In the genomic region with DNA sequence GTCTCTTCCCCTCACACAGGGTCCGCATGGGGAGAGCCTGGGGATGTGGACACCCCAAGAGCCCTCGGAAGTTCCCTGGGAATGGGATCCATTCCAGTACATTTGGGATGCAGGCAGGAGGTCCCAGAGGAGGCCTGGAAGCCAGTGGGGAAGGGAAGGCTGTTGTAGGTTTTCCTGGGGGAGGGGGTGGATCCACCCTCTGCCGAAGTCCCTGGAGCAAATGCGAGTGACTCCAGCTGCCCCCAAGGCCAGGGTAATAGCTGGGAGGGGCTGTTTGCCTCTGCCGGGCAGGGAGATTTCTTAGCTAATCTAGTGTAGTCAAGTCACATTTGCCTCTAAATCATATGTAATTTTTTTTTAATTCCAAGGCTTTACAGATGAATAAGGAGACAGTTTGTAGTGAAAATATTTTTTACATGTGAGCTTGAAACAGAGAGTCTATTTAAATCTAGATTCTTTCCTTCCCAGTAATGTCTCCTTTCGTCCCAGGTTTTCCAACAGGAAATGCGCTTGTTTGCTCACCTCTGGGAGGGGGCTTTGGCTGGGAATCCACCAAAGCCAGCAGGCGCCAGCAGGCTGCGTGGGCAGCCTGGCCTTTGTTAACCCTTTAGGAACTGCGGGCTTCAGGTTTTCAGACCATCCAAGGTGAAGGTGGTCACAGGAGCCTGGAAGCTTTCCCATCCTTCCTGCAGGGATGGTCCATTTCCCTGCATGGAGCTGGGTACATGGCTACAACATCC, we compare ENCODE assay signal across 15 cellular contexts. TPM values are rescaled to one million over a fixed set of nuclear protein-coding genes. Genes with fewer than 3 reads are reported as not detected.
DNase-seq lines count a peak whose midpoint lies in the region; ATAC-seq and TF ChIP-seq lines count a peak whose summit lies in the region.
"Had no signal": no experiment of that assay in that cellular context is flagged by ENCODE, and none has a peak within 500 bp of the region (broad histone marks: within the 10 kb centered on the region; RNA-seq: fewer than 3 reads in every experiment).

No MANE protein-coding gene starts in this region.

- H3K9me3 ChIP-seq in body of pancreas (no peaks in the 10 kb centered on the region), trophoblast cell (ENCODE audit: insufficient read depth, low read depth, low read length) (no peaks in the 10 kb centered on the region), PC-3 (ENCODE audit: low read length) (no peaks in the 10 kb centered on the region)
- H3K9me3 ChIP-seq: lower lobe of right lung had no signal

- H2BK120ac ChIP-seq in trophoblast cell (ENCODE audit: insufficient read depth, low read length, poor library complexity): peak overlapping the region; percentile 92

- ATAC-seq in body of pancreas (no peak), PC-3 (no peak), HG02852 (IDR thresholded peaks at IDR 0.05; ENCODE audit: unreplicated experiment) (no peak)
- ATAC-seq in natural killer cell treated with Interleukin-12 subunit alpha and Interleukin-12 subunit beta and Interleukin-15 and Interleukin-18, amount 100 ng/mL, for 72 hours: no peak
- ATAC-seq: lower lobe of right lung had no signal

- peak overlapping the region in 3 of 4 donors; percentile 15 to 54 (median 48) for H3K27ac ChIP-seq in body of pancreas
- H3K27ac ChIP-seq in trophoblast cell (ENCODE audit: low read depth, low read length): peak overlapping the region; percentile 63
- H3K27ac ChIP-seq in PC-3 (ENCODE audit: low read length): no peak overlapping the region
- H3K27ac ChIP-seq: 22Rv1, lower lobe of right lung had no signal

- H3K9me3 Mint-ChIP-seq in natural killer cell treated with Interleukin-12 subunit alpha and Interleukin-12 subunit beta and Interleukin-15 and Interleukin-18, amount 100 ng/mL, for 72 hours: no peaks in the 10 kb centered on the region
- H3K9me3 Mint-ChIP-seq: CD8-positive, alpha-beta T cell had no signal

- CTCF ChIA-PET in PC-3 (lab: Charles Lee): no interaction called here

- POLR2A ChIA-PET in PC-3 (lab: Charles Lee; ENCODE audit: unreplicated experiment): no interaction called here

- no peaks in the 10 kb centered on the region for H3K9me2 ChIP-seq in PC-3 (replicated peaks; ENCODE audit: low read length)

- peak overlapping the region; percentile 19 for H4K12ac ChIP-seq in trophoblast cell (ENCODE audit: low read depth, low read length)

- no peak for TF ChIP-seq POLR2A in body of pancreas (IDR thresholded peaks at IDR 0.05)

- H3K4me1 ChIP-seq in body of pancreas (peaks cover 26% of the 10 kb centered on the region), trophoblast cell (ENCODE audit: control insufficient read depth in 1 of 2, insufficient read depth in 2 of 2, low read length in 2 of 2) (peaks cover 19 to 29% of the 10 kb centered on the region in 2 experiments), PC-3 (ENCODE audit: insufficient read depth, low read length) (peaks cover 13% of the 10 kb centered on the region)

- no peaks in the 10 kb centered on the region for H3F3A ChIP-seq in PC-3 (ENCODE audit: low read length, unreplicated experiment)

- intact Hi-C loops in body of pancreas (cut with DNase I): no loop called here
- intact Hi-C loops in PC-3 (cut with micrococcal nuclease): no loop called here

- peak overlapping the region; percentile 52 for H3K14ac ChIP-seq in trophoblast cell (ENCODE audit: low read length)

- peak overlapping the region; percentile 63 for H3K18ac ChIP-seq in trophoblast cell (ENCODE audit: low read length)

- no TSS peak for BruUV-seq in PC-3 (replicated peaks; lab: Mats Ljungman, UMichigan)

- H3K36me3 ChIP-seq in body of pancreas (replicated peaks in 1 of 2; ENCODE audit: insufficient read depth in 1 of 2, low read depth in 2 of 2) (peaks cover 0 to 16% of the 10 kb centered on the region in 2 donors), trophoblast cell (ENCODE audit: control insufficient read depth in 1 of 2, insufficient read depth in 2 of 2, low read length in 2 of 2) (peaks cover 26 to 29% of the 10 kb centered on the region in 2 experiments), PC-3 (ENCODE audit: low read depth, low read length) (no peaks in the 10 kb centered on the region)

- TF ChIP-seq CTCF in body of pancreas (IDR thresholded peaks at IDR 0.05) (no peak), PC-3 (conservative IDR thresholded peaks at IDR 0.05; ENCODE audit: low read depth, low read length) (no peak)

- H3K4ac ChIP-seq in trophoblast cell (ENCODE audit: low read depth, low read length): peak overlapping the region; percentile 18

- H3K27me3 ChIP-seq in body of pancreas (no peaks in the 10 kb centered on the region), trophoblast cell (ENCODE audit: insufficient read depth, low read length) (no peaks in the 10 kb centered on the region), PC-3 (ENCODE audit: low read length) (no peaks in the 10 kb centered on the region)

- no peaks in the 10 kb centered on the region for H3K36me3 Mint-ChIP-seq in natural killer cell treated with Interleukin-12 subunit alpha and Interleukin-12 subunit beta and Interleukin-15 and Interleukin-18, amount 100 ng/mL, for 72 hours

- peak overlapping the region; percentile 31 for H2AK5ac ChIP-seq in trophoblast cell (ENCODE audit: low read length)

- H2BK12ac ChIP-seq in trophoblast cell (ENCODE audit: low read length): peak overlapping the region; percentile 85

- H4K20me1 ChIP-seq in PC-3 (ENCODE audit: low read length): no peaks in the 10 kb centered on the region

- H3K79me2 ChIP-seq in trophoblast cell (ENCODE audit: control insufficient read depth, insufficient read depth, low read length, poor library complexity): peaks cover 5% of the 10 kb centered on the region
- no peaks in the 10 kb centered on the region for H3K79me2 ChIP-seq in PC-3 (ENCODE audit: low read length)

- H3K23ac ChIP-seq in trophoblast cell (ENCODE audit: low read length): no peak overlapping the region

- H3K4me2 ChIP-seq in trophoblast cell (ENCODE audit: low read length): peak overlapping the region; percentile 32
- H3K4me2 ChIP-seq in PC-3 (ENCODE audit: low read length): no peak overlapping the region

- H3K4me3 ChIP-seq in body of pancreas (no peak overlapping the region), trophoblast cell (ENCODE audit: low read depth, low read length) (no peak overlapping the region), PC-3 (ENCODE audit: low read length) (no peak overlapping the region)
- H3K4me3 ChIP-seq: lower lobe of right lung, skin epidermis had no signal

- peak overlapping the region; percentile 80 for H2BK5ac ChIP-seq in trophoblast cell (ENCODE audit: low read depth, low read length, poor library complexity)

- H3K9ac ChIP-seq in trophoblast cell (ENCODE audit: low read length): no peak overlapping the region
- H3K9ac ChIP-seq in PC-3 (ENCODE audit: low read length): no peak overlapping the region

- peak overlapping the region; percentile 42 for H2AFZ ChIP-seq in trophoblast cell (ENCODE audit: insufficient read depth, low read length, poor library complexity)
- no peak overlapping the region for H2AFZ ChIP-seq in PC-3 (ENCODE audit: low read length)

- DNase-seq in DMS 273 (lab: John Stamatoyannopoulos, UW; ENCODE audit: unreplicated experiment): peak; percentile 41
- DNase-seq in DMS 273 treated with DMSO at 0.1 percent for 48 hours (lab: John Stamatoyannopoulos, UW): no peak
- DNase-seq in NCI-H2029 (lab: John Stamatoyannopoulos, UW): peak; percentile 71
- peak in 2 of 4 donors; percentile 47 to 61 for DNase-seq in body of pancreas
- DNase-seq in trophoblast cell: no peak
- no peak for DNase-seq in PC-3
- no peak for DNase-seq in natural killer cell treated with Interleukin-12 subunit alpha and Interleukin-12 subunit beta and Interleukin-15 and Interleukin-18, amount 100 ng/mL, for 72 hours (ENCODE audit: low spot score)
- DNase-seq: activated CD4-positive, CD25-positive, alpha-beta regulatory T cell; hippocampal formation; lower lobe of right lung; nucleus accumbens had no signal

- H3K4me1 Mint-ChIP-seq in natural killer cell treated with Interleukin-12 subunit alpha and Interleukin-12 subunit beta and Interleukin-15 and Interleukin-18, amount 100 ng/mL, for 72 hours (ENCODE audit: low read depth in 2 of 2): peaks cover 5 to 8% of the 10 kb centered on the region in 2 donors

- no peak overlapping the region for H3K27ac Mint-ChIP-seq in natural killer cell treated with Interleukin-12 subunit alpha and Interleukin-12 subunit beta and Interleukin-15 and Interleukin-18, amount 100 ng/mL, for 72 hours

- H4K8ac ChIP-seq in trophoblast cell (ENCODE audit: low read depth, low read length): peak overlapping the region; percentile 74

- no peaks in the 10 kb centered on the region for H3K27me3 Mint-ChIP-seq in natural killer cell treated with Interleukin-12 subunit alpha and Interleukin-12 subunit beta and Interleukin-15 and Interleukin-18, amount 100 ng/mL, for 72 hours

- no peak overlapping the region for H3K4me3 Mint-ChIP-seq in natural killer cell treated with Interleukin-12 subunit alpha and Interleukin-12 subunit beta and Interleukin-15 and Interleukin-18, amount 100 ng/mL, for 72 hours

- peaks cover 28% of the 10 kb centered on the region for H3K79me1 ChIP-seq in trophoblast cell (ENCODE audit: low read length)

- peak overlapping the region; percentile 95 for H4K91ac ChIP-seq in trophoblast cell (ENCODE audit: low read depth, low read length)

- 25% methylated on average over 7 to 10 of the region's 10 CpGs for WGBS in body of pancreas, 2 donors
- WGBS in trophoblast cell (ENCODE audit: extremely low coverage, insufficient coverage, insufficient read length): no CpG with 5 or more reads among the region's 10 CpGs

RNA-seq across cellular contexts. Expression of a gene that starts 26.8 kb away (rescaled TPM):
- total RNA-seq in body of pancreas (100 to 1,000 TPM in 1 of 2 donors, 10 to 100 TPM in 1; 31.1 to 103 TPM), PC-3 (2014; rRNA removed) (22.6 and 23.1 TPM in 2 replicates)
- polyA plus RNA-seq in trophoblast cell (2013): 12.8 and 13.1 TPM in 2 replicates
- total RNA-seq in natural killer cell treated with Interleukin-12 subunit alpha and Interleukin-12 subunit beta and Interleukin-15 and Interleukin-18, amount 100 ng/mL, for 72 hours: 10 to 100 TPM in 1 of 2 donors, 1 to 10 TPM in 1; 6.4 to 15.5 TPM

RNA-seq across cellular contexts. Expression of a gene that starts 43.7 kb away (rescaled TPM):
- total RNA-seq in body of pancreas (10 to 100 TPM in 1 of 2 donors, 1 to 10 TPM in 1; 4.2 to 17.5 TPM), PC-3 (2014; rRNA removed) (2.8 and 4.0 TPM in 2 replicates)
- 31.1 and 33.0 TPM in 2 replicates for polyA plus RNA-seq in trophoblast cell (2013)
- total RNA-seq in natural killer cell treated with Interleukin-12 subunit alpha and Interleukin-12 subunit beta and Interleukin-15 and Interleukin-18, amount 100 ng/mL, for 72 hours: not detected
- total RNA-seq: CD8-positive, alpha-beta T cell had no signal

Comparison
In these comparisons a context has a peak if more than half of its experiments do, and no peak if none do; other contexts are left out.
1. DNase-seq: peak in DMS 273 (single experiment) and NCI-H2029 (single experiment); none in DMS 273 treated with DMSO at 0.1 percent for 48 hours (single experiment), trophoblast cell (0 of 2), PC-3 (single experiment) and natural killer cell treated with Interleukin-12 subunit alpha and Interleukin-12 subunit beta and Interleukin-15 and Interleukin-18, amount 100 ng/mL, for 72 hours (single experiment).